13 cellular contexts compared by ENCODE assay signal in genomic region chr13:28467034-28467433, GRCh38.
"Had no signal": no experiment of that assay in that cellular context is flagged by ENCODE, and none has a peak within 500 bp of the region (broad histone marks: within the 10 kb centered on the region; RNA-seq: fewer than 3 reads in every experiment).

No MANE protein-coding gene starts in this region.

- H3K36me3 Mint-ChIP-seq: activated CD8-positive, alpha-beta memory T cell treated with anti-CD3 and anti-CD28 coated beads, Interleukin-2, amount 10 ng/mL, durations not matched to agents 7 days and 5 days had no signal

- DNase-seq: activated CD4-positive, alpha-beta T cell treated with anti-CD3 and anti-CD28 coated beads, Interleukin-2, amount 50 U/mL, for 4 hours; activated CD4-positive, CD25-positive, alpha-beta regulatory T cell treated with anti-CD3 and anti-CD28 coated beads, Interleukin-2, amount 50 U/mL, for 72 hours; activated CD8-positive, alpha-beta memory T cell treated with anti-CD3 and anti-CD28 coated beads, Interleukin-2, amount 10 ng/mL, durations not matched to agents 7 days and 5 days; activated gamma-delta T cell; activated T-cell treated with anti-CD3 and anti-CD28 coated beads, Interleukin-2, amount 50 U/mL, for 24 hours; cerebellar nuclear complex; foreskin melanocyte; right cardiac atrium; stimulated activated CD4-positive, alpha-beta T cell treated with anti-CD3 and anti-CD28 coated beads, Interleukin-1b, Interleukin-23, amount 100 ng/mL, for 48 hours; stimulated activated naive CD4-positive, alpha-beta T cell treated with Interleukin-2 at 50 U/mL for 16 hours; T-helper 2 cell had no signal

- H3K4me1 Mint-ChIP-seq: activated CD8-positive, alpha-beta memory T cell treated with anti-CD3 and anti-CD28 coated beads, Interleukin-2, amount 10 ng/mL, durations not matched to agents 7 days and 5 days had no signal

- H3K27ac Mint-ChIP-seq: activated CD8-positive, alpha-beta memory T cell treated with anti-CD3 and anti-CD28 coated beads, Interleukin-2, amount 10 ng/mL, durations not matched to agents 7 days and 5 days; activated naive CD8-positive, alpha-beta T cell; activated T-cell treated with anti-CD3 and anti-CD28 coated beads, Interleukin-2, amount 50 U/mL, for 24 hours had no signal

- ATAC-seq: activated CD8-positive, alpha-beta memory T cell treated with anti-CD3 and anti-CD28 coated beads, Interleukin-2, amount 10 ng/mL, durations not matched to agents 7 days and 5 days; left lobe of liver had no signal

- H3K9me3 Mint-ChIP-seq: activated T-cell treated with anti-CD3 and anti-CD28 coated beads, Interleukin-2, amount 50 U/mL, for 24 hours had no signal

- H3K27me3 Mint-ChIP-seq: activated naive CD8-positive, alpha-beta T cell had no signal

- H3K4me3 Mint-ChIP-seq: activated CD8-positive, alpha-beta memory T cell treated with anti-CD3 and anti-CD28 coated beads, Interleukin-2, amount 10 ng/mL, durations not matched to agents 7 days and 5 days; activated naive CD8-positive, alpha-beta T cell; activated T-cell treated with anti-CD3 and anti-CD28 coated beads, Interleukin-2, amount 50 U/mL, for 24 hours had no signal
